8 cellular contexts compared by ENCODE assay signal in genomic region chr14:23071244-23071974, GRCh38. TPM values are rescaled to one million over a fixed set of nuclear protein-coding genes. Genes with fewer than 3 reads are reported as not detected.
DNase-seq lines count a peak whose midpoint lies in the region; ATAC-seq and TF ChIP-seq lines count a peak whose summit lies in the region.

No MANE protein-coding gene starts in this region.

- intact Hi-C loops in Calu3 (cut with micrococcal nuclease; ENCODE audit: unreplicated experiment), result no loop called here
- intact Hi-C loops in testis (cut with DNase I; ENCODE audit: low total_unique reads), result no loop called here

- TF ChIP-seq POLR2A in testis (IDR thresholded peaks at IDR 0.05), result no peak

- peak overlapping the region; percentile 81 for H3K4me3 Mint-ChIP-seq in Calu3 (ENCODE audit: low read depth, unreplicated experiment)
- H3K4me3 Mint-ChIP-seq in activated T-cell treated with anti-CD3 and anti-CD28 coated beads, Interleukin-2, amount 50 U/mL, for 72 hours, result peak overlapping the region; percentile 83 to 94

- peak overlapping the region; percentile 75 for H3K27ac Mint-ChIP-seq in Calu3 (ENCODE audit: unreplicated experiment)
- H3K27ac Mint-ChIP-seq in activated T-cell treated with anti-CD3 and anti-CD28 coated beads, Interleukin-2, amount 50 U/mL, for 72 hours, result peak overlapping the region; percentile 64

- peak; percentile 87 for ATAC-seq in GM21723 (IDR thresholded peaks at IDR 0.05; ENCODE audit: unreplicated experiment)
- peak; percentile 95 to 96 for ATAC-seq in activated T-cell treated with anti-CD3 and anti-CD28 coated beads, Interleukin-2, amount 50 U/mL, for 72 hours (replicated peaks in 1 of 2)

- peaks cover 31% of the 10 kb centered on the region for H3K4me1 Mint-ChIP-seq in Calu3 (ENCODE audit: low read depth, unreplicated experiment)
- peaks cover 38% of the 10 kb centered on the region for H3K4me1 Mint-ChIP-seq in activated T-cell treated with anti-CD3 and anti-CD28 coated beads, Interleukin-2, amount 50 U/mL, for 72 hours (ENCODE audit: low read depth)

- H3K27ac ChIP-seq in neutrophil, result peak overlapping the region; percentile 66
- peak overlapping the region; percentile 77 to 82 for H3K27ac ChIP-seq in testis

- H3K27me3 ChIP-seq in neutrophil (no peaks in the 10 kb centered on the region), testis (no peaks in the 10 kb centered on the region)

- TF ChIP-seq CTCF in Calu3 (IDR thresholded peaks at IDR 0.05; ENCODE audit: unreplicated experiment), result no peak
- TF ChIP-seq CTCF in foreskin fibroblast (IDR thresholded peaks at IDR 0.05; ENCODE audit: low read depth, low read length), result no peak
- no peak for TF ChIP-seq CTCF in neutrophil (IDR thresholded peaks at IDR 0.05)
- TF ChIP-seq CTCF in testis (IDR thresholded peaks at IDR 0.05), result no peak

- H3K9me3 ChIP-seq in neutrophil, result no peaks in the 10 kb centered on the region
- no peaks in the 10 kb centered on the region for H3K9me3 ChIP-seq in testis

- H3K4me3 ChIP-seq in foreskin fibroblast (ENCODE audit: low read depth in 1 of 2, low read length in 2 of 2), result peak overlapping the region; percentile 94 to 98
- peak overlapping the region; percentile 30 to 39 for H3K4me3 ChIP-seq in neutrophil (ENCODE audit: low read depth in 1 of 2, low read length in 1 of 2)
- H3K4me3 ChIP-seq in testis, result peak overlapping the region; percentile 53 to 68

- H3K36me3 ChIP-seq in neutrophil (peaks cover 80% of the 10 kb centered on the region), testis (ENCODE audit: low read depth, missing control alignments) (no peaks in the 10 kb centered on the region)

- no TSS peak for BruUV-seq in Calu3 (replicated peaks; lab: Mats Ljungman, UMichigan)

- peak; percentile 80 for DNase-seq in Calu3
- peak; percentile 93 for DNase-seq in LHCN-M2 (ENCODE audit: low read depth)
- DNase-seq in activated T-cell treated with anti-CD3 and anti-CD28 coated beads, Interleukin-2, amount 50 U/mL, for 72 hours, result peak; percentile 78 to 84
- DNase-seq in foreskin fibroblast, result peak; percentile 91 to 97
- peak; percentile 92 for DNase-seq in testis
- no peak for DNase-seq in NCI-H1436 treated with DMSO at 0.1 percent for 48 hours (lab: John Stamatoyannopoulos, UW)

- no peaks in the 10 kb centered on the region for H3K9me3 Mint-ChIP-seq in Calu3 (ENCODE audit: low read depth, unreplicated experiment)
- H3K9me3 Mint-ChIP-seq in activated T-cell treated with anti-CD3 and anti-CD28 coated beads, Interleukin-2, amount 50 U/mL, for 72 hours, result no peaks in the 10 kb centered on the region

- H3K36me3 Mint-ChIP-seq in Calu3 (ENCODE audit: insufficient read depth, unreplicated experiment), result peaks cover 69% of the 10 kb centered on the region
- peaks cover 4 to 12% of the 10 kb centered on the region in 2 donors for H3K36me3 Mint-ChIP-seq in activated T-cell treated with anti-CD3 and anti-CD28 coated beads, Interleukin-2, amount 50 U/mL, for 72 hours (ENCODE audit: insufficient read depth in 2 of 2)

- WGBS in testis, 2 donors, result 16 to 41% methylated on average over 14 of the region's 14 CpGs

- H3K27me3 Mint-ChIP-seq in Calu3 (ENCODE audit: unreplicated experiment), result no peaks in the 10 kb centered on the region
- no peaks in the 10 kb centered on the region for H3K27me3 Mint-ChIP-seq in activated T-cell treated with anti-CD3 and anti-CD28 coated beads, Interleukin-2, amount 50 U/mL, for 72 hours (ENCODE audit: low read depth)

- CTCF ChIA-PET in Calu3 (lab: Charles Lee), result interaction anchor here (0.6 to 2.5 kb wide), 5 partner anchors 9 to 250 kb away, joined by 3 to 16 read pairs (median 7); partner anchors contain the start of genes ACIN1, C14orf119 and PABPN1

- peaks cover 33 to 37% of the 10 kb centered on the region in 2 experiments for H3K4me1 ChIP-seq in neutrophil (ENCODE audit: control insufficient read depth in 1 of 2, insufficient read depth in 1 of 2, low read depth in 1 of 2, low read length in 1 of 2)
- peaks cover 36% of the 10 kb centered on the region for H3K4me1 ChIP-seq in testis

RNA-seq across cellular contexts. Expression of gene CDH24, which starts 14.1 kb away (rescaled TPM):
- total RNA-seq in Calu3 (2022), result 5.0 and 5.7 TPM in 2 replicates
- 10.4 and 11.0 TPM in 2 replicates for total RNA-seq in LHCN-M2 (2014; rRNA removed)
- polyA plus RNA-seq in LHCN-M2 (2012), result 8.0 TPM
- total RNA-seq in activated T-cell treated with anti-CD3 and anti-CD28 coated beads, Interleukin-2, amount 50 U/mL, for 72 hours, result 1 to 10 TPM in 1 of 2 donors, under 1 TPM in 1; 0.82 to 1.5 TPM
- total RNA-seq in testis, result 10 to 100 TPM; 10.2 TPM
- 3.9 TPM for polyA plus RNA-seq in testis (ENCODE audit: insufficient read depth, low read depth, low replicate concordance)

RNA-seq across cellular contexts. Expression of gene ACIN1, which starts 23.5 kb away (rescaled TPM):
- total RNA-seq in Calu3 (2022) (181 and 191 TPM in 2 replicates), LHCN-M2 (2014; rRNA removed) (78.7 and 106 TPM in 2 replicates), testis (100 to 1,000 TPM; 209 to 216 TPM)
- polyA plus RNA-seq in LHCN-M2 (2012), result 78.8 TPM
- 100 to 1,000 TPM; 162 to 188 TPM for total RNA-seq in activated T-cell treated with anti-CD3 and anti-CD28 coated beads, Interleukin-2, amount 50 U/mL, for 72 hours
- 151 TPM for polyA plus RNA-seq in testis (ENCODE audit: insufficient read depth, low read depth, low replicate concordance)

RNA-seq across cellular contexts. Expression of gene C14orf119, which starts 23.9 kb away (rescaled TPM):
- 47.0 and 47.3 TPM in 2 replicates for total RNA-seq in Calu3 (2022)
- total RNA-seq in LHCN-M2 (2014; rRNA removed), result 41.9 and 47.0 TPM in 2 replicates
- 88.5 TPM for polyA plus RNA-seq in LHCN-M2 (2012)
- 10 to 100 TPM; 31.3 to 38.5 TPM for total RNA-seq in activated T-cell treated with anti-CD3 and anti-CD28 coated beads, Interleukin-2, amount 50 U/mL, for 72 hours
- total RNA-seq in testis, result 10 to 100 TPM; 17.7 to 26.9 TPM
- 60.8 TPM for polyA plus RNA-seq in testis (ENCODE audit: insufficient read depth, low read depth, low replicate concordance)

RNA-seq across cellular contexts. Expression of gene PSMB11, which starts 29.4 kb away (rescaled TPM):
- total RNA-seq in Calu3 (2022) (not detected in 2 replicates), LHCN-M2 (2014; rRNA removed) (not detected in 2 replicates), testis (under 1 TPM; 0.12 to 0.31 TPM)
- not detected for polyA plus RNA-seq in LHCN-M2 (2012)
- total RNA-seq in activated T-cell treated with anti-CD3 and anti-CD28 coated beads, Interleukin-2, amount 50 U/mL, for 72 hours, result not detected
- 0.20 TPM for polyA plus RNA-seq in testis (ENCODE audit: insufficient read depth, low read depth, low replicate concordance)

RNA-seq across cellular contexts. Expression of gene CIROP, which starts 33.4 kb away (rescaled TPM):
- not detected in 2 replicates for total RNA-seq in Calu3 (2022)
- total RNA-seq in LHCN-M2 (2014; rRNA removed), result not detected in 2 replicates
- 0.02 TPM for polyA plus RNA-seq in LHCN-M2 (2012)
- not detected for total RNA-seq in activated T-cell treated with anti-CD3 and anti-CD28 coated beads, Interleukin-2, amount 50 U/mL, for 72 hours
- total RNA-seq in testis, result not detected
- polyA plus RNA-seq in testis (ENCODE audit: insufficient read depth, low read depth, low replicate concordance), result not detected

Comparison
In these comparisons a context has a peak if more than half of its experiments do, and no peak if none do; other contexts are left out.
1. H3K4me3 ChIP-seq: peak in every context shown above with its lines; median percentile 96 in foreskin fibroblast; 60 in testis; 34 in neutrophil.